Comparison of ENCODE assay signal across 1 cellular context in the genomic region with DNA sequence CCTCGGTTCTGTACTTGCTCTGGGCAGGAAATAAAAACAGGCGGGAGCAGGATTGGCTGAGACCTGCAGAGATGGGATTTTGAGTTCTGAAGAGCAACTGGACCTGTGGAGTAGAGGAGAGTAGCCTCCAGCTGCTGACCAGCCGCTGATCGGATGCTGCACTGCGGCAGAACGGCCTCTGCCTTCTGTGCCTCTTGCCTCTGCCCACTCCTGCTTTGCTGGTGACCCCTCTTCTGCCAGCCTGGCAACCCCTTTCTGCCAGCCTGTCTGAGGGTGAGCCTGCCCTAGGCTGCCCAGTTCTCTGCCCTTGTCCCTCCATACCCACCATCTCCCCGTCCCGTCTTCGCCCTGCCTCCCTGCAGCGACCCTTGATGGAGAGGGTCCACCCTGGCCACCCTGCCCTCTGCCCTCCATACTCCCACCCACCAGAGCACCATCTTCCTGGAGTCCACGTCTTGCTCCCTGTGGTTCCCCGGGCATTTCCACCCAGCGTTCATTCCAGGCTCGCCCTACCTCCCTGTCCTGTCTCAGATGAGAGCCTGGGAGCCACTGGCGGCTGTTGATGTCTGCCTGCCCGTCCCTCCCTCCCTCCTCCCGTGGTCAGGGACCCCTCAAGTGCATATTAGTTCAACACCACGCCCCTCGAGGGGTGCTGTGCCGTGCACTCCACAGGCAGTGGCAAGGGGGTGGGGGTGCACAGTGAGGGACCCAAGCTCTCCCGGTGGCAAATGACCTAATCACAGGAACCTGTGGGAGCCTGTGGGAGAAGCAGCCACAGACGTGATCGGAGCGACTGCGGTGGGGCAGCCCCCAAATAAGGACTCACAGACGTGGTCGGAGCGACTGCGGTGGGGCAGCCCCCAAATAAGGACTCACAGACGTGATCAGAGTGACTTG.
TF ChIP-seq lines count a peak whose summit lies in the region.

No MANE protein-coding gene starts in this region.

TF ChIP-seq in HepG2, 621 proteins besides CTCF, POLR2A, EP300 and RAD21:
- TF ChIP-seq ZNF609 (CRISPR knock-in tag; IDR thresholded peaks at IDR 0.05; ENCODE audit: borderline replicate concordance) (no peak), ATF1 (CRISPR knock-in tag; IDR thresholded peaks at IDR 0.05) (no peak), FOXK1 (CRISPR knock-in tag; IDR thresholded peaks at IDR 0.05; ENCODE audit: borderline replicate concordance, low read depth) (no peak), ZNF704 (CRISPR knock-in tag; IDR thresholded peaks at IDR 0.05; ENCODE audit: borderline replicate concordance) (no peak), HOXA3 (CRISPR knock-in tag; IDR thresholded peaks at IDR 0.05) (no peak), ZNF775 (CRISPR knock-in tag; IDR thresholded peaks at IDR 0.05; ENCODE audit: borderline replicate concordance) (no peak), ATF7-NPFF (CRISPR knock-in tag; IDR thresholded peaks at IDR 0.05; ENCODE audit: low read depth) (no peak), MAFF (IDR thresholded peaks at IDR 0.05; ENCODE audit: low read depth, low read length) (no peak), ZFAT (CRISPR knock-in tag; conservative IDR thresholded peaks at IDR 0.05) (no peak), BORCS8-MEF2B (CRISPR knock-in tag; IDR thresholded peaks at IDR 0.05) (no peak), NR1H2 (CRISPR knock-in tag; IDR thresholded peaks at IDR 0.05; ENCODE audit: borderline replicate concordance, low read depth) (no peak), MIXL1 (CRISPR knock-in tag; IDR thresholded peaks at IDR 0.05) (no peak), MEIS2 (CRISPR knock-in tag; IDR thresholded peaks at IDR 0.05) (no peak), NFE2L1 (CRISPR knock-in tag; IDR thresholded peaks at IDR 0.05; ENCODE audit: borderline replicate concordance) (no peak), RORA (CRISPR knock-in tag; IDR thresholded peaks at IDR 0.05) (no peak), ZNF740 (CRISPR knock-in tag; IDR thresholded peaks at IDR 0.05) (no peak)
- TF ChIP-seq, protein P1, sequence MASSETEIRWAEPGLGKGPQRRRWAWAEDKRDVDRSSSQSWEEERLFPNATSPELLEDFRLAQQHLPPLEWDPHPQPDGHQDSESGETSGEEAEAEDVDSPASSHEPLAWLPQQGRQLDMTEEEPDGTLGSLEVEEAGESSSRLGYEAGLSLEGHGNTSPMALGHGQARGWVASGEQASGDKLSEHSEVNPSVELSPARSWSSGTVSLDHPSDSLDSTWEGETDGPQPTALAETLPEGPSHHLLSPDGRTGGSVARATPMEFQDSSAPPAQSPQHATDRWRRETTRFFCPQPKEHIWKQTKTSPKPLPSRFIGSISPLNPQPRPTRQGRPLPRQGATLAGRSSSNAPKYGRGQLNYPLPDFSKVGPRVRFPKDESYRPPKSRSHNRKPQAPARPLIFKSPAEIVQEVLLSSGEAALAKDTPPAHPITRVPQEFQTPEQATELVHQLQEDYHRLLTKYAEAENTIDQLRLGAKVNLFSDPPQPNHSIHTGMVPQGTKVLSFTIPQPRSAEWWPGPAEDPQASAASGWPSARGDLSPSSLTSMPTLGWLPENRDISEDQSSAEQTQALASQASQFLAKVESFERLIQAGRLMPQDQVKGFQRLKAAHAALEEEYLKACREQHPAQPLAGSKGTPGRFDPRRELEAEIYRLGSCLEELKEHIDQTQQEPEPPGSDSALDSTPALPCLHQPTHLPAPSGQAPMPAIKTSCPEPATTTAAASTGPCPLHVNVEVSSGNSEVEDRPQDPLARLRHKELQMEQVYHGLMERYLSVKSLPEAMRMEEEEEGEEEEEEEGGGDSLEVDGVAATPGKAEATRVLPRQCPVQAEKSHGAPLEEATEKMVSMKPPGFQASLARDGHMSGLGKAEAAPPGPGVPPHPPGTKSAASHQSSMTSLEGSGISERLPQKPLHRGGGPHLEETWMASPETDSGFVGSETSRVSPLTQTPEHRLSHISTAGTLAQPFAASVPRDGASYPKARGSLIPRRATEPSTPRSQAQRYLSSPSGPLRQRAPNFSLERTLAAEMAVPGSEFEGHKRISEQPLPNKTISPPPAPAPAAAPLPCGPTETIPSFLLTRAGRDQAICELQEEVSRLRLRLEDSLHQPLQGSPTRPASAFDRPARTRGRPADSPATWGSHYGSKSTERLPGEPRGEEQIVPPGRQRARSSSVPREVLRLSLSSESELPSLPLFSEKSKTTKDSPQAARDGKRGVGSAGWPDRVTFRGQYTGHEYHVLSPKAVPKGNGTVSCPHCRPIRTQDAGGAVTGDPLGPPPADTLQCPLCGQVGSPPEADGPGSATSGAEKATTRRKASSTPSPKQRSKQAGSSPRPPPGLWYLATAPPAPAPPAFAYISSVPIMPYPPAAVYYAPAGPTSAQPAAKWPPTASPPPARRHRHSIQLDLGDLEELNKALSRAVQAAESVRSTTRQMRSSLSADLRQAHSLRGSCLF (CRISPR knock-in tag; IDR thresholded peaks at IDR 0.05; ENCODE audit: borderline replicate concordance), result no peak
- TF ChIP-seq, protein P2, sequence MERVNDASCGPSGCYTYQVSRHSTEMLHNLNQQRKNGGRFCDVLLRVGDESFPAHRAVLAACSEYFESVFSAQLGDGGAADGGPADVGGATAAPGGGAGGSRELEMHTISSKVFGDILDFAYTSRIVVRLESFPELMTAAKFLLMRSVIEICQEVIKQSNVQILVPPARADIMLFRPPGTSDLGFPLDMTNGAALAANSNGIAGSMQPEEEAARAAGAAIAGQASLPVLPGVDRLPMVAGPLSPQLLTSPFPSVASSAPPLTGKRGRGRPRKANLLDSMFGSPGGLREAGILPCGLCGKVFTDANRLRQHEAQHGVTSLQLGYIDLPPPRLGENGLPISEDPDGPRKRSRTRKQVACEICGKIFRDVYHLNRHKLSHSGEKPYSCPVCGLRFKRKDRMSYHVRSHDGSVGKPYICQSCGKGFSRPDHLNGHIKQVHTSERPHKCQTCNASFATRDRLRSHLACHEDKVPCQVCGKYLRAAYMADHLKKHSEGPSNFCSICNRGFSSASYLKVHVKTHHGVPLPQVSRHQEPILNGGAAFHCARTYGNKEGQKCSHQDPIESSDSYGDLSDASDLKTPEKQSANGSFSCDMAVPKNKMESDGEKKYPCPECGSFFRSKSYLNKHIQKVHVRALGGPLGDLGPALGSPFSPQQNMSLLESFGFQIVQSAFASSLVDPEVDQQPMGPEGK (CRISPR knock-in tag; IDR thresholded peaks at IDR 0.05), result no peak
- TF ChIP-seq, protein P3, sequence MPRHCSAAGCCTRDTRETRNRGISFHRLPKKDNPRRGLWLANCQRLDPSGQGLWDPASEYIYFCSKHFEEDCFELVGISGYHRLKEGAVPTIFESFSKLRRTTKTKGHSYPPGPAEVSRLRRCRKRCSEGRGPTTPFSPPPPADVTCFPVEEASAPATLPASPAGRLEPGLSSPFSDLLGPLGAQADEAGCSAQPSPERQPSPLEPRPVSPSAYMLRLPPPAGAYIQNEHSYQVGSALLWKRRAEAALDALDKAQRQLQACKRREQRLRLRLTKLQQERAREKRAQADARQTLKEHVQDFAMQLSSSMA (CRISPR knock-in tag; IDR thresholded peaks at IDR 0.05), result no peak
